In genomic region chr1:194517567-194517966, GRCh38 we compare ENCODE assay signal across 29 cellular contexts.
"Had no signal": no experiment of that assay in that cellular context is flagged by ENCODE, and none has a peak within 500 bp of the region (broad histone marks: within the 10 kb centered on the region; RNA-seq: fewer than 3 reads in every experiment).

No MANE protein-coding gene starts in this region.

- H3K27me3 Mint-ChIP-seq: activated B cell treated with CpG ODN at 0.5 μM for 24 hours; activated CD4-positive, alpha-beta memory T cell treated with anti-CD3 and anti-CD28 coated beads for 36 hours; activated naive CD4-positive, alpha-beta T cell treated with anti-CD3 and anti-CD28 coated beads, Interleukin-2, amount 10 ng/mL, durations not matched to agents 7 days and 5 days; activated naive CD8-positive, alpha-beta T cell; activated naive CD8-positive, alpha-beta T cell treated with anti-CD3 and anti-CD28 coated beads, Interleukin-2, amount 50 U/mL, for 24 hours had no signal

- H3K4me1 Mint-ChIP-seq: activated naive CD4-positive, alpha-beta T cell treated with anti-CD3 and anti-CD28 coated beads, Interleukin-2, amount 10 ng/mL, durations not matched to agents 7 days and 5 days; activated naive CD8-positive, alpha-beta T cell treated with anti-CD3 and anti-CD28 coated beads, Interleukin-2, amount 50 U/mL, for 24 hours had no signal

- H3K4me3 Mint-ChIP-seq: activated B cell treated with CpG ODN at 0.5 μM for 24 hours; activated CD4-positive, alpha-beta memory T cell treated with anti-CD3 and anti-CD28 coated beads for 36 hours; activated naive CD4-positive, alpha-beta T cell treated with anti-CD3 and anti-CD28 coated beads, Interleukin-2, amount 10 ng/mL, durations not matched to agents 7 days and 5 days; activated naive CD8-positive, alpha-beta T cell; activated naive CD8-positive, alpha-beta T cell treated with anti-CD3 and anti-CD28 coated beads, Interleukin-2, amount 50 U/mL, for 24 hours; activated T-cell treated with anti-CD3 and anti-CD28 coated beads, Interleukin-2, amount 50 U/mL, for 4 hours; activated T-helper 1 cell treated with anti-CD3 and anti-CD28 coated beads, Interleukin-12 subunit alpha, Interleukin-12 subunit beta, Interleukin-2, Interleukin-4 antibody, amounts not matched to agents 30 ng/mL and 10 ng/mL and 1 ng/mL, durations not matched to agents 14 hours and 24 hours and 36 hours; T-helper 2 cell treated with Interferon-gamma antibody and Interleukin-4, amounts not matched to agents 5 μg/mL and 100 μg/mL, for 36 hours had no signal

- H3K27ac ChIP-seq: brain microvascular endothelial cell, VCaP had no signal

- ATAC-seq: activated naive CD8-positive, alpha-beta T cell treated with anti-CD3 and anti-CD28 coated beads, Interleukin-2, amount 50 U/mL, for 24 hours; activated T-cell treated with anti-CD3 and anti-CD28 coated beads, Interleukin-2, amount 50 U/mL, for 4 hours had no signal

- DNase-seq: activated B cell treated with CpG ODN at 0.5 μM for 24 hours; activated CD4-positive, alpha-beta memory T cell treated with anti-CD3 and anti-CD28 coated beads for 36 hours; activated CD4-positive, alpha-beta T cell treated with anti-CD3 and anti-CD28 coated beads for 4 hours; activated CD4-positive, alpha-beta T cell treated with anti-CD3 and anti-CD28 coated beads, Interleukin-2, amount 50 U/mL, for 1 hour; activated CD4-positive, CD25-positive, alpha-beta regulatory T cell treated with anti-CD3 and anti-CD28 coated beads, Interleukin-2, amount 50 U/mL, for 72 hours; activated CD8-positive, alpha-beta memory T cell treated with anti-CD3 and anti-CD28 coated beads, Interleukin-2, amount 50 U/mL, for 4 hours; activated gamma-delta T cell treated with Interleukin-2 at 50 U/mL for 16 hours; activated naive CD4-positive, alpha-beta T cell treated with anti-CD3 and anti-CD28 coated beads, Interleukin-2, amount 10 ng/mL, durations not matched to agents 7 days and 5 days; activated naive CD8-positive, alpha-beta T cell treated with anti-CD3 and anti-CD28 coated beads, Interleukin-2, amount 50 U/mL, for 24 hours; activated T-cell treated with anti-CD3 and anti-CD28 coated beads for 4 hours; activated T-cell treated with anti-CD3 and anti-CD28 coated beads, Interleukin-2, amount 50 U/mL, for 4 hours; amniotic stem cell; aorta; brain microvascular endothelial cell; central memory CD4-positive, alpha-beta T cell; Kasumi-1; MM.1S; MV-4-11; NCI-H1092; NCI-H1436 treated with DMSO at 0.1 percent for 48 hours; NCI-H1694 treated with DMSO at 0.1 percent for 48 hours; NCI-H2029; NCI-H345; NCI-H524 treated with DMSO at 0.1 percent for 48 hours; Right ventricle myocardium superior had no signal

- H3K9me3 Mint-ChIP-seq: activated B cell treated with CpG ODN at 0.5 μM for 24 hours; activated CD4-positive, alpha-beta memory T cell treated with anti-CD3 and anti-CD28 coated beads for 36 hours; activated naive CD8-positive, alpha-beta T cell treated with anti-CD3 and anti-CD28 coated beads, Interleukin-2, amount 50 U/mL, for 24 hours; activated T-cell treated with anti-CD3 and anti-CD28 coated beads, Interleukin-2, amount 50 U/mL, for 4 hours; activated T-helper 1 cell treated with anti-CD3 and anti-CD28 coated beads, Interleukin-12 subunit alpha, Interleukin-12 subunit beta, Interleukin-2, Interleukin-4 antibody, amounts not matched to agents 30 ng/mL and 10 ng/mL and 1 ng/mL, durations not matched to agents 14 hours and 24 hours and 36 hours; T-helper 2 cell treated with Interferon-gamma antibody and Interleukin-4, amounts not matched to agents 5 μg/mL and 100 μg/mL, for 36 hours had no signal

- H3K36me3 Mint-ChIP-seq: activated CD4-positive, alpha-beta memory T cell treated with anti-CD3 and anti-CD28 coated beads for 36 hours; activated naive CD4-positive, alpha-beta T cell treated with anti-CD3 and anti-CD28 coated beads, Interleukin-2, amount 10 ng/mL, durations not matched to agents 7 days and 5 days; activated naive CD8-positive, alpha-beta T cell had no signal

- H3K27ac Mint-ChIP-seq: activated B cell treated with CpG ODN at 0.5 μM for 24 hours; activated CD4-positive, alpha-beta memory T cell treated with anti-CD3 and anti-CD28 coated beads for 36 hours; activated naive CD4-positive, alpha-beta T cell treated with anti-CD3 and anti-CD28 coated beads, Interleukin-2, amount 10 ng/mL, durations not matched to agents 7 days and 5 days; activated naive CD8-positive, alpha-beta T cell; activated naive CD8-positive, alpha-beta T cell treated with anti-CD3 and anti-CD28 coated beads, Interleukin-2, amount 50 U/mL, for 24 hours; activated T-helper 1 cell treated with anti-CD3 and anti-CD28 coated beads, Interleukin-12 subunit alpha, Interleukin-12 subunit beta, Interleukin-2, Interleukin-4 antibody, amounts not matched to agents 30 ng/mL and 10 ng/mL and 1 ng/mL, durations not matched to agents 14 hours and 24 hours and 36 hours; T-helper 2 cell treated with Interferon-gamma antibody and Interleukin-4, amounts not matched to agents 5 μg/mL and 100 μg/mL, for 36 hours had no signal

- H3K36me3 ChIP-seq: brain microvascular endothelial cell had no signal

- H3K27me3 ChIP-seq: brain microvascular endothelial cell had no signal
